In genomic region chr7:17239683-17240521, GRCh38 we compare ENCODE assay signal across 15 cellular contexts. TPM values are rescaled to one million over a fixed set of nuclear protein-coding genes. Genes with fewer than 3 reads are reported as not detected.
DNase-seq lines count a peak whose midpoint lies in the region; ATAC-seq and TF ChIP-seq lines count a peak whose summit lies in the region.
"Had no signal": no experiment of that assay in that cellular context is flagged by ENCODE, and none has a peak within 500 bp of the region (broad histone marks: within the 10 kb centered on the region; RNA-seq: fewer than 3 reads in every experiment).

No MANE protein-coding gene starts in this region.

- CTCF ChIA-PET in MCF 10A (lab: Yijun Ruan, JAX), result interaction anchor here (0.6 to 1.3 kb wide), 2 partner anchors 257 to 449 kb away, joined by 3 to 4 read pairs; no protein-coding TSS in a partner anchor

- DNase-seq in MCF 10A (ENCODE audit: unreplicated experiment) (peak; percentile 0), breast epithelium (ENCODE audit: low spot score in 2 of 2) (no peak), SW 1271 (lab: John Stamatoyannopoulos, UW) (peak; percentile 18 to 90), right cardiac atrium (no peak), upper lobe of left lung (no peak)
- no peak for DNase-seq in stimulated activated CD4-positive, alpha-beta T cell treated with anti-CD3 and anti-CD28 coated beads, Interleukin-4, amount 100 ng/mL, for 24 hours
- no peak for DNase-seq in activated CD4-positive, alpha-beta T cell treated with anti-CD3 and anti-CD28 coated beads, Interleukin-2, amount 50 U/mL, for 48 hours
- DNase-seq: 8988T; aorta; DND-41; erythroblast; islet precursor cell; NCI-H146; stimulated activated naive CD4-positive, alpha-beta T cell treated with Interleukin-2 at 50 U/mL for 16 hours had no signal

- peak overlapping the region; percentile 66 for H3K27ac Mint-ChIP-seq in MCF 10A (ENCODE audit: low read depth, unreplicated experiment)

- BruUV-seq in MCF 10A (replicated peaks; lab: Mats Ljungman, UMichigan), result no TSS peak

- POLR2A ChIA-PET in MCF 10A (lab: Yijun Ruan, JAX), result interaction anchor here (0.7 to 1.7 kb wide), 2 partner anchors 58 to 63 kb away, joined by 3 to 7 read pairs; partner anchors contain the start of gene AHR

- H3K4me1 ChIP-seq in breast epithelium, result no peaks in the 10 kb centered on the region
- H3K4me1 ChIP-seq in right cardiac atrium (ENCODE audit: control insufficient read depth, insufficient read depth, low read length), result no peaks in the 10 kb centered on the region
- peaks cover 0 to 2% (median 0%) of the 10 kb centered on the region in 4 donors for H3K4me1 ChIP-seq in upper lobe of left lung

- H3K27me3 ChIP-seq in breast epithelium (no peaks in the 10 kb centered on the region), right cardiac atrium (ENCODE audit: control insufficient read depth, insufficient read depth) (no peaks in the 10 kb centered on the region), upper lobe of left lung (no peaks in the 10 kb centered on the region)

- ATAC-seq in right cardiac atrium (peak; percentile 47 to 67), upper lobe of left lung (ENCODE audit: low FRiP score in 2 of 2) (peak; percentile 22 to 69), HG03520 (IDR thresholded peaks at IDR 0.05; ENCODE audit: unreplicated experiment) (no peak)

- peaks cover 41% of the 10 kb centered on the region for H3K4me1 Mint-ChIP-seq in MCF 10A (ENCODE audit: insufficient read depth, unreplicated experiment)

- H3K9me3 Mint-ChIP-seq in MCF 10A (ENCODE audit: unreplicated experiment), result no peaks in the 10 kb centered on the region

- TF ChIP-seq POLR2A in breast epithelium (IDR thresholded peaks at IDR 0.05), result no peak
- TF ChIP-seq POLR2A in upper lobe of left lung (IDR thresholded peaks at IDR 0.05), result no peak

- no peak overlapping the region for H3K4me3 Mint-ChIP-seq in MCF 10A (ENCODE audit: unreplicated experiment)

- H3K9me3 ChIP-seq in breast epithelium, result no peaks in the 10 kb centered on the region
- H3K9me3 ChIP-seq in right cardiac atrium (ENCODE audit: control insufficient read depth, low read length), result no peaks in the 10 kb centered on the region
- no peaks in the 10 kb centered on the region for H3K9me3 ChIP-seq in upper lobe of left lung

- TF ChIP-seq CTCF in MCF 10A (IDR thresholded peaks at IDR 0.05; ENCODE audit: unreplicated experiment), result no peak
- TF ChIP-seq CTCF in breast epithelium (IDR thresholded peaks at IDR 0.05), result no peak
- TF ChIP-seq CTCF in upper lobe of left lung (IDR thresholded peaks at IDR 0.05), result no peak

- H3K36me3 ChIP-seq in breast epithelium, result no peaks in the 10 kb centered on the region
- no peaks in the 10 kb centered on the region for H3K36me3 ChIP-seq in upper lobe of left lung

- H3K27ac ChIP-seq in breast epithelium, result no peak overlapping the region
- H3K27ac ChIP-seq in right cardiac atrium (ENCODE audit: low read length), result no peak overlapping the region
- no peak overlapping the region for H3K27ac ChIP-seq in upper lobe of left lung

- intact Hi-C loops in MCF 10A (cut with micrococcal nuclease) (no loop called here), breast epithelium (cut with DNase I; ENCODE audit: low total_unique reads) (no loop called here), right cardiac atrium (cut with DNase I) (loop anchor here in 1 of 4 donors (10.0 kb wide), 1 partner anchor 55 kb away; the partner anchor contains the start of gene AHR)

- no peak for TF ChIP-seq EP300 in upper lobe of left lung (IDR thresholded peaks at IDR 0.05)

- H3K4me3 ChIP-seq in breast epithelium (no peak overlapping the region), right cardiac atrium (ENCODE audit: low read length) (no peak overlapping the region), upper lobe of left lung (no peak overlapping the region)

- 57% methylated on average over 7 of the region's 7 CpGs for WGBS in right cardiac atrium
- 66 to 70% methylated on average over 7 of the region's 7 CpGs for WGBS in upper lobe of left lung, 2 donors

- no peaks in the 10 kb centered on the region for H3K36me3 Mint-ChIP-seq in MCF 10A (ENCODE audit: insufficient read depth, unreplicated experiment)

- H3K27me3 Mint-ChIP-seq in MCF 10A (ENCODE audit: insufficient read depth, unreplicated experiment), result no peaks in the 10 kb centered on the region

RNA-seq across cellular contexts. Expression of gene AHR, which starts 58.5 kb away (rescaled TPM):
- 99.1 and 100 TPM in 2 replicates for total RNA-seq in MCF 10A (2022)
- 100 to 1,000 TPM; 103 to 349 (median 146) TPM for total RNA-seq in breast epithelium
- total RNA-seq in right cardiac atrium, result 10 to 100 TPM; 17.4 to 30.3 (median 27.3) TPM
- 7.6 TPM for polyA plus RNA-seq in right cardiac atrium
- total RNA-seq in upper lobe of left lung, result 100 to 1,000 TPM in 3 of 6 donors, 10 to 100 TPM in 3; 68.8 to 236 (median 95.6) TPM

Comparison
In these comparisons a context has a peak if more than half of its experiments do, and no peak if none do; other contexts are left out.
1. DNase-seq: peak in MCF 10A (single experiment) and SW 1271 (2 of 2); none in breast epithelium (0 of 2), right cardiac atrium (0 of 3), upper lobe of left lung (0 of 2), stimulated activated CD4-positive, alpha-beta T cell treated with anti-CD3 and anti-CD28 coated beads, Interleukin-4, amount 100 ng/mL, for 24 hours (single experiment) and activated CD4-positive, alpha-beta T cell treated with anti-CD3 and anti-CD28 coated beads, Interleukin-2, amount 50 U/mL, for 48 hours (0 of 2).